Comparison of ENCODE assay signal across 8 cellular contexts in the genomic region with DNA sequence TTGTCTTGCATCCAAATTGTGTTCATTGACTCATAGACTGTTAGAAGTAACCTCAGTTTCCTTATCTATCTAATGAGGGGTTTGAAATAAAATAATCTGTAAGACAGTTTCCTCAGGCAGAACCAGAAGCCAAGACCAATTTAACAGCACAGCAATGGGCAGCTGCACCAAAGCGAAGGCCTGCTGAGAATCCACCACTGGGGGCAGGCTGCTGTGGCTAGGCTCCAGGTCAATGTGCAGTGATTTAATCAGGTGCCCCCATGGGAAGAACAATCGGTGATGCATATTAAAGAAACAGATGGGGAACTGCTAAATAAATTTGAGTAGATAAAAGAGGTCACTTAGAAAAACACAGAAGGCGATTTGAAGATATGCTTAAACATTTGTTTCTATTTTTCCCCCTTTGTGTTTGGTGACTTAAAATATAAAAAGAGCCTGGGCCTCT. TPM values are rescaled to one million over a fixed set of nuclear protein-coding genes. Genes with fewer than 3 reads are reported as not detected.
DNase-seq lines count a peak whose midpoint lies in the region; ATAC-seq and TF ChIP-seq lines count a peak whose summit lies in the region.

No MANE protein-coding gene starts in this region.

- H3K36me3 ChIP-seq in mucosa of descending colon (ENCODE audit: low read depth), result no peaks in the 10 kb centered on the region

- no peaks in the 10 kb centered on the region for H3K4me1 ChIP-seq in mucosa of descending colon (ENCODE audit: low read depth)

- no peak overlapping the region for H3K4me3 ChIP-seq in cardiac fibroblast (replicated peaks in 1 of 2; ENCODE audit: low read depth in 2 of 2, low read length in 2 of 2)
- no peak overlapping the region for H3K4me3 ChIP-seq in mucosa of descending colon

- ATAC-seq in mucosa of descending colon (peak; percentile 60), GM21717 (IDR thresholded peaks at IDR 0.05; ENCODE audit: unreplicated experiment) (no peak), HG02981 (IDR thresholded peaks at IDR 0.05; ENCODE audit: unreplicated experiment) (no peak)

- DNase-seq in Daoy (ENCODE audit: low read depth) (peak; percentile 64), LoVo (ENCODE audit: low spot score) (peak; percentile 21), cardiac fibroblast (ENCODE audit: low read depth in 2 of 2) (peak; percentile 44 to 64), mucosa of descending colon (peak in 1 of 3 donors; percentile 27), NCI-H1105 treated with DMSO at 0.1 percent for 48 hours (lab: John Stamatoyannopoulos, UW) (no peak), NCI-H187 (lab: John Stamatoyannopoulos, UW) (no peak)

- H3K9me3 ChIP-seq in mucosa of descending colon, result no peaks in the 10 kb centered on the region

- TF ChIP-seq CTCF in cardiac fibroblast (IDR thresholded peaks at IDR 0.05; ENCODE audit: low read depth, low read length), result peak; percentile 72
- no peak for TF ChIP-seq CTCF in mucosa of descending colon (IDR thresholded peaks at IDR 0.05)

- intact Hi-C loops in mucosa of descending colon (cut with DNase I, micrococcal nuclease), result no loop called here

RNA-seq across cellular contexts. Expression of gene TMOD3, which starts 28.0 kb away (rescaled TPM):
- 98.5 and 104 TPM in 2 replicates for total RNA-seq in Daoy (2014; rRNA removed; shearing (Covaris generic))
- total RNA-seq in mucosa of descending colon, result 10 to 100 TPM; 43.8 to 65.2 (median 63.7) TPM

RNA-seq across cellular contexts. Expression of gene TMOD2, which starts 50.0 kb away (rescaled TPM):
- total RNA-seq in Daoy (2014; rRNA removed; shearing (Covaris generic)), result 8.7 and 15.5 TPM in 2 replicates
- 10 to 100 TPM in 1 of 3 donors, 1 to 10 TPM in 2; 3.7 to 30.3 (median 6.3) TPM for total RNA-seq in mucosa of descending colon

Comparison
In these comparisons a context has a peak if more than half of its experiments do, and no peak if none do; other contexts are left out.
1. DNase-seq: peak in Daoy (single experiment), LoVo (single experiment) and cardiac fibroblast (2 of 2); none in NCI-H1105 treated with DMSO at 0.1 percent for 48 hours (single experiment) and NCI-H187 (0 of 2).